21 cellular contexts compared by ENCODE assay signal in genomic region chr7:111026301-111026700, GRCh38.
A peak's percentile ranks its signal among the peaks of the same experiment; 100 is the strongest.
DNase-seq lines count a peak whose midpoint lies in the region; ATAC-seq and TF ChIP-seq lines count a peak whose summit lies in the region.
"Had no signal": no experiment of that assay in that cellular context is flagged by ENCODE, and none has a peak within 500 bp of the region (broad histone marks: within the 10 kb centered on the region; RNA-seq: fewer than 3 reads in every experiment).

No MANE protein-coding gene starts in this region.

- H3K4me1 ChIP-seq in HUES6 (ENCODE audit: control insufficient read depth, insufficient read depth, low read length) (peaks cover 26% of the 10 kb centered on the region), smooth muscle cell (ENCODE audit: low read depth) (peaks cover 11% of the 10 kb centered on the region)
- H3K4me1 ChIP-seq: prostate gland had no signal

- intact Hi-C loops in activated T-helper 2 cell treated with anti-CD3 and anti-CD28 coated beads, Interferon-gamma antibody, Interleukin-2, Interleukin-4, amounts not matched to agents 10 μg/mL and 5 μg/mL and 100 μg/mL, durations not matched to agents 14 hours and 24 hours and 36 hours (cut with micrococcal nuclease) = loop anchor here (5.0 to 10.0 kb wide), 3 partner anchors 119 to 252 kb away; no protein-coding TSS in a partner anchor

- no peak for TF ChIP-seq CTCF in smooth muscle cell (IDR thresholded peaks at IDR 0.05; ENCODE audit: borderline replicate concordance, insufficient read depth, poor library complexity, severe bottlenecking)

- CTCF ChIA-PET in activated naive CD4-positive, alpha-beta T cell treated with anti-CD3 and anti-CD28 coated beads, Interleukin-2, amount 10 ng/mL, durations not matched to agents 7 days and 5 days (lab: Charles Lee) = no interaction called here

- peak overlapping the region; percentile 2 for H3K4me2 ChIP-seq in smooth muscle cell

- no peaks in the 10 kb centered on the region for H3K36me3 ChIP-seq in HUES6 (ENCODE audit: control insufficient read depth, insufficient read depth, low read length)
- H3K36me3 ChIP-seq in smooth muscle cell (ENCODE audit: low read depth) = no peaks in the 10 kb centered on the region
- H3K36me3 ChIP-seq: adrenal gland, cardiac muscle cell, left lung, prostate gland, tibial nerve had no signal

- H3K36me3 Mint-ChIP-seq in activated naive CD4-positive, alpha-beta T cell treated with anti-CD3 and anti-CD28 coated beads, Interleukin-2, amount 10 ng/mL, durations not matched to agents 7 days and 5 days = peaks cover 63% of the 10 kb centered on the region
- peaks cover 22% of the 10 kb centered on the region for H3K36me3 Mint-ChIP-seq in activated T-helper 2 cell treated with anti-CD3 and anti-CD28 coated beads, Interferon-gamma antibody, Interleukin-2, Interleukin-4, amounts not matched to agents 10 μg/mL and 5 μg/mL and 100 μg/mL, durations not matched to agents 14 hours and 24 hours and 36 hours (ENCODE audit: low read depth)

- H3K9me3 ChIP-seq in HUES6 (ENCODE audit: control insufficient read depth, insufficient read depth, low read depth, low read length) (no peaks in the 10 kb centered on the region), smooth muscle cell (replicated peaks; ENCODE audit: low read depth) (no peaks in the 10 kb centered on the region)
- H3K9me3 ChIP-seq: adrenal gland, left lung, prostate gland, tibial nerve had no signal

- H3K27me3 ChIP-seq in HUES6 (ENCODE audit: control insufficient read depth, insufficient read depth, low read length) = no peaks in the 10 kb centered on the region
- H3K27me3 ChIP-seq in smooth muscle cell (ENCODE audit: low read depth) = no peaks in the 10 kb centered on the region
- H3K27me3 ChIP-seq: adrenal gland, cardiac muscle cell, left lung, tibial nerve had no signal

- H3K27me3 Mint-ChIP-seq in activated naive CD4-positive, alpha-beta T cell treated with anti-CD3 and anti-CD28 coated beads, Interleukin-2, amount 10 ng/mL, durations not matched to agents 7 days and 5 days = no peaks in the 10 kb centered on the region
- no peaks in the 10 kb centered on the region for H3K27me3 Mint-ChIP-seq in activated T-helper 2 cell treated with anti-CD3 and anti-CD28 coated beads, Interferon-gamma antibody, Interleukin-2, Interleukin-4, amounts not matched to agents 10 μg/mL and 5 μg/mL and 100 μg/mL, durations not matched to agents 14 hours and 24 hours and 36 hours (ENCODE audit: low read depth)

- peak overlapping the region; percentile 84 for H3K27ac Mint-ChIP-seq in activated naive CD4-positive, alpha-beta T cell treated with anti-CD3 and anti-CD28 coated beads, Interleukin-2, amount 10 ng/mL, durations not matched to agents 7 days and 5 days
- peak overlapping the region; percentile 82 for H3K27ac Mint-ChIP-seq in activated T-helper 2 cell treated with anti-CD3 and anti-CD28 coated beads, Interferon-gamma antibody, Interleukin-2, Interleukin-4, amounts not matched to agents 10 μg/mL and 5 μg/mL and 100 μg/mL, durations not matched to agents 14 hours and 24 hours and 36 hours

- peaks cover 83% of the 10 kb centered on the region for H3K4me1 Mint-ChIP-seq in activated naive CD4-positive, alpha-beta T cell treated with anti-CD3 and anti-CD28 coated beads, Interleukin-2, amount 10 ng/mL, durations not matched to agents 7 days and 5 days
- H3K4me1 Mint-ChIP-seq in activated T-helper 2 cell treated with anti-CD3 and anti-CD28 coated beads, Interferon-gamma antibody, Interleukin-2, Interleukin-4, amounts not matched to agents 10 μg/mL and 5 μg/mL and 100 μg/mL, durations not matched to agents 14 hours and 24 hours and 36 hours (ENCODE audit: low read depth) = peaks cover 76% of the 10 kb centered on the region

- peaks cover 15% of the 10 kb centered on the region for H3K9me3 Mint-ChIP-seq in activated naive CD4-positive, alpha-beta T cell treated with anti-CD3 and anti-CD28 coated beads, Interleukin-2, amount 10 ng/mL, durations not matched to agents 7 days and 5 days
- peaks cover 7% of the 10 kb centered on the region for H3K9me3 Mint-ChIP-seq in activated T-helper 2 cell treated with anti-CD3 and anti-CD28 coated beads, Interferon-gamma antibody, Interleukin-2, Interleukin-4, amounts not matched to agents 10 μg/mL and 5 μg/mL and 100 μg/mL, durations not matched to agents 14 hours and 24 hours and 36 hours

- no peaks in the 10 kb centered on the region for H4K20me1 ChIP-seq in smooth muscle cell (ENCODE audit: low read depth)

- DNase-seq in activated naive CD4-positive, alpha-beta T cell treated with anti-CD3 and anti-CD28 coated beads, Interleukin-2, amount 10 ng/mL, durations not matched to agents 7 days and 5 days = no peak
- no peak for DNase-seq in activated naive CD4-positive, alpha-beta T cell treated with anti-CD3 and anti-CD28 coated beads, Interleukin-2, amount 50 U/mL, for 16 hours
- DNase-seq in activated T-helper 2 cell treated with anti-CD3 and anti-CD28 coated beads, Interferon-gamma antibody, Interleukin-2, Interleukin-4, amounts not matched to agents 10 μg/mL and 5 μg/mL and 100 μg/mL, durations not matched to agents 14 hours and 24 hours and 36 hours (ENCODE audit: low spot score) = no peak
- no peak for DNase-seq in smooth muscle cell (lab: John Stamatoyannopoulos, UW; ENCODE audit: unreplicated experiment)
- DNase-seq in SKM-1 (lab: John Stamatoyannopoulos, UW; ENCODE audit: unreplicated experiment) = no peak
- DNase-seq in UCSD-AML1 (lab: John Stamatoyannopoulos, UW; ENCODE audit: unreplicated experiment) = no peak
- DNase-seq: activated CD4-positive, alpha-beta T cell treated with anti-CD3 and anti-CD28 coated beads for 4 hours; activated T-cell treated with anti-CD3 and anti-CD28 coated beads, Interleukin-2, amount 50 U/mL, for 4 hours; adrenal gland; dermis blood vessel endothelial cell; DMS79 treated with DMSO at 0.1 percent for 48 hours; head of caudate nucleus; left lung; NCI-H526; stimulated activated CD4-positive, alpha-beta T cell treated with anti-CD3 and anti-CD28 coated beads, Interleukin-1b, Interleukin-23, amount 100 ng/mL, for 48 hours had no signal

- H3K9ac ChIP-seq in HUES6 (ENCODE audit: low read length) = no peak overlapping the region
- H3K9ac ChIP-seq in smooth muscle cell (ENCODE audit: low read depth) = no peak overlapping the region

- H3K79me2 ChIP-seq in smooth muscle cell (ENCODE audit: low read depth) = no peaks in the 10 kb centered on the region

- H3K4me3 ChIP-seq in HUES6 (ENCODE audit: low read depth, low read length) (no peak overlapping the region), smooth muscle cell (no peak overlapping the region)
- H3K4me3 ChIP-seq: adrenal gland, cardiac muscle cell, left lung, prostate gland, tibial nerve had no signal

- 65% methylated on average over 4 of the region's 4 CpGs for WGBS in smooth muscle cell (ENCODE audit: low lambda C conversion rate)

- no peaks in the 10 kb centered on the region for H3F3A ChIP-seq in smooth muscle cell (ENCODE audit: low read depth)

- H3K27ac ChIP-seq in HUES6 (ENCODE audit: low read depth, low read length) (peak overlapping the region; percentile 67), smooth muscle cell (ENCODE audit: low read depth) (no peak overlapping the region)
- H3K27ac ChIP-seq: adrenal gland, cardiac muscle cell, left lung, prostate gland, tibial nerve had no signal

- H3K4me3 Mint-ChIP-seq in activated naive CD4-positive, alpha-beta T cell treated with anti-CD3 and anti-CD28 coated beads, Interleukin-2, amount 10 ng/mL, durations not matched to agents 7 days and 5 days = no peak overlapping the region
- no peak overlapping the region for H3K4me3 Mint-ChIP-seq in activated T-helper 2 cell treated with anti-CD3 and anti-CD28 coated beads, Interferon-gamma antibody, Interleukin-2, Interleukin-4, amounts not matched to agents 10 μg/mL and 5 μg/mL and 100 μg/mL, durations not matched to agents 14 hours and 24 hours and 36 hours (ENCODE audit: low read depth)
- H3K4me3 Mint-ChIP-seq: activated T-cell treated with anti-CD3 and anti-CD28 coated beads, Interleukin-2, amount 50 U/mL, for 4 hours had no signal

- H2AFZ ChIP-seq in smooth muscle cell (ENCODE audit: low read depth) = no peak overlapping the region

- no peak for ATAC-seq in HG03520 (IDR thresholded peaks at IDR 0.05; ENCODE audit: unreplicated experiment)
- ATAC-seq: activated T-cell treated with anti-CD3 and anti-CD28 coated beads, Interleukin-2, amount 50 U/mL, for 4 hours; left lung; SK-N-SH treated with all-trans-retinoic acid at 6 μM for 48 hours had no signal
